Comparison of ENCODE assay signal across 18 cellular contexts in the genomic region with DNA sequence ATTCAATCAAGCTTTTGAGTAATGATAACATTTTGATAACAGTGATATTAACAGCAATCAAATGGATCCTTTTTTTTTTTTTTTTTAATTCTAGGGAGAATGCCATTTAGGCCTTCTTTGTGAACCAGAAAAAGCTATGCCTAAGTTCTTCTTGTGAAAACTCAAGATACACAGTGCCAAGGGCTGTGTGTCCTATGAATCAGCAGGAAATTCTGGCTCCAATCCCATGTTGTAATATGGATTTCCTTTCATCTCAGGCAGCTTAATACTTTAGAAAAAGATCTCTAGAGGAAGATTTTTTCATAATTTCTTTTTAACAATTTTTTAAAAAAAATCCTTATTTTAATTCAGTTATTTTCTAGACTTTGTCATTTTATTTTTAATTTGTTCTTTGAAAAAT.
DNase-seq lines count a peak whose midpoint lies in the region; FAIRE-seq and TF ChIP-seq lines count a peak whose summit lies in the region.
"Had no signal": no experiment of that assay in that cellular context is flagged by ENCODE, and none has a peak within 500 bp of the region (broad histone marks: within the 10 kb centered on the region; RNA-seq: fewer than 3 reads in every experiment).

No MANE protein-coding gene starts in this region.

- no peaks in the 10 kb centered on the region for H3K36me3 ChIP-seq in testis (ENCODE audit: low read depth, missing control alignments)

- FAIRE-seq in A204.1 (lab: Jason Lieb, UNC): peak; percentile 43
- FAIRE-seq: GM12891 had no signal

- no peak for TF ChIP-seq POLR2A in testis (IDR thresholded peaks at IDR 0.05)

- H3K27me3 ChIP-seq in testis: no peaks in the 10 kb centered on the region
- H3K27me3 ChIP-seq: body of pancreas had no signal

- TF ChIP-seq CTCF in cardiac fibroblast (IDR thresholded peaks at IDR 0.05; ENCODE audit: low read depth, low read length) (no peak), testis (IDR thresholded peaks at IDR 0.05) (no peak)

- DNase-seq in M059J (ENCODE audit: low read depth) (peak; percentile 56), cardiac fibroblast (ENCODE audit: low read depth in 2 of 2) (peak; percentile 80 to 86), iris pigment epithelial cell (ENCODE audit: low read depth) (peak; percentile 86), testis (no peak), caudate nucleus (lab: John Stamatoyannopoulos, UW) (no peak), NCI-H2107 (lab: John Stamatoyannopoulos, UW) (no peak), SKM-1 (lab: John Stamatoyannopoulos, UW; ENCODE audit: unreplicated experiment) (no peak)
- DNase-seq: activated CD4-positive, alpha-beta T cell treated with anti-CD3 and anti-CD28 coated beads for 36 hours; activated naive CD4-positive, alpha-beta T cell treated with Interleukin-2 at 50 U/mL for 16 hours; body of pancreas; CD4-positive, alpha-beta memory T cell; effector CD8-positive, alpha-beta T cell; glutamatergic neuron; GOT3; immature natural killer cell; stimulated activated CD4-positive, alpha-beta T cell treated with anti-CD3 and anti-CD28 coated beads, Interleukin-2, amount 100 ng/mL, for 48 hours had no signal

- H3K27ac ChIP-seq in testis: no peak overlapping the region
- H3K27ac ChIP-seq in caudate nucleus (ENCODE audit: low read depth, low read length): no peak overlapping the region
- H3K27ac ChIP-seq: body of pancreas had no signal

- H3K4me1 ChIP-seq in testis: no peaks in the 10 kb centered on the region

- H3K4me3 ChIP-seq in cardiac fibroblast (replicated peaks in 1 of 2; ENCODE audit: low read depth in 2 of 2, low read length in 2 of 2) (no peak overlapping the region), testis (no peak overlapping the region)
- H3K4me3 ChIP-seq: body of pancreas had no signal

- H3K9me3 ChIP-seq in testis: no peaks in the 10 kb centered on the region
- H3K9me3 ChIP-seq: body of pancreas had no signal

- intact Hi-C loops in testis (cut with DNase I; ENCODE audit: low total_unique reads): no loop called here

Comparison
In these comparisons a context has a peak if more than half of its experiments do, and no peak if none do; other contexts are left out.
1. DNase-seq: peak in M059J (single experiment), cardiac fibroblast (2 of 2) and iris pigment epithelial cell (single experiment); none in testis (single experiment), caudate nucleus (0 of 61), NCI-H2107 (single experiment) and SKM-1 (single experiment).